In genomic region chr3:45123030-45123429, GRCh38 we compare ENCODE assay signal across 9 cellular contexts. TPM values are rescaled to one million over a fixed set of nuclear protein-coding genes. Genes with fewer than 3 reads are reported as not detected.
DNase-seq lines count a peak whose midpoint lies in the region; ATAC-seq, FAIRE-seq and TF ChIP-seq lines count a peak whose summit lies in the region.
"Had no signal": no experiment of that assay in that cellular context is flagged by ENCODE, and none has a peak within 500 bp of the region (broad histone marks: within the 10 kb centered on the region; RNA-seq: fewer than 3 reads in every experiment).

No MANE protein-coding gene starts in this region.

- no peaks in the 10 kb centered on the region for H3K27me3 ChIP-seq in mucosa of rectum (ENCODE audit: control insufficient read depth in 2 of 2, insufficient read depth in 2 of 2, low read length in 2 of 2)

- FAIRE-seq in frontal cortex (lab: Jason Lieb, UNC): no peak

- H3K4me3 ChIP-seq in mucosa of rectum (ENCODE audit: low read length in 2 of 2): peak overlapping the region in 1 of 2 donors; percentile 27

- ATAC-seq in GM18517 (IDR thresholded peaks at IDR 0.05; ENCODE audit: unreplicated experiment): peak; percentile 77
- ATAC-seq in HG03060 (IDR thresholded peaks at IDR 0.05; ENCODE audit: low read depth, unreplicated experiment): peak; percentile 53
- ATAC-seq in SK-N-SH treated with all-trans-retinoic acid at 6 μM for 48 hours: peak; percentile 63
- ATAC-seq in HG02852 (IDR thresholded peaks at IDR 0.05; ENCODE audit: unreplicated experiment): no peak

- DNase-seq in frontal cortex (ENCODE audit: low spot score in 2 of 2): no peak
- DNase-seq in ureter (ENCODE audit: low spot score): no peak
- no peak for DNase-seq in activated CD4-positive, CD25-positive, alpha-beta regulatory T cell (lab: John Stamatoyannopoulos, UW)
- DNase-seq: T-helper 9 cell had no signal

- H3K9me3 ChIP-seq in mucosa of rectum (ENCODE audit: control insufficient read depth in 2 of 2, low read length in 2 of 2): no peaks in the 10 kb centered on the region

- peaks cover 0 to 4% of the 10 kb centered on the region in 2 donors for H3K36me3 ChIP-seq in mucosa of rectum (ENCODE audit: control insufficient read depth in 2 of 2, insufficient read depth in 2 of 2, low read length in 2 of 2)

- peak overlapping the region; percentile 76 to 81 for H3K27ac ChIP-seq in mucosa of rectum (ENCODE audit: low read depth in 2 of 2, low read length in 2 of 2)

- H3K9ac ChIP-seq in mucosa of rectum (ENCODE audit: low read depth in 1 of 2, low read length in 2 of 2): peak overlapping the region; percentile 27 to 38

- H3K4me1 ChIP-seq in mucosa of rectum (ENCODE audit: control insufficient read depth in 2 of 2, insufficient read depth in 2 of 2, low read length in 2 of 2): peaks cover 70 to 77% of the 10 kb centered on the region in 2 donors

TF ChIP-seq in SK-N-SH treated with all-trans-retinoic acid at 6 μM for 48 hours, 23 proteins besides CTCF, POLR2A, EP300 and RAD21:
- TF ChIP-seq ZFP3 (CRISPR knock-in tag; IDR thresholded peaks at IDR 0.05): no peak
- TF ChIP-seq ZNF70 (CRISPR knock-in tag; IDR thresholded peaks at IDR 0.05): no peak
- no peak for TF ChIP-seq BACH2 (CRISPR knock-in tag; IDR thresholded peaks at IDR 0.05; ENCODE audit: borderline replicate concordance)
- TF ChIP-seq CREB5 (CRISPR knock-in tag; IDR thresholded peaks at IDR 0.05; ENCODE audit: low read depth): no peak
- TF ChIP-seq TCF4 (CRISPR knock-in tag; IDR thresholded peaks at IDR 0.05; ENCODE audit: borderline replicate concordance): no peak
- no peak for TF ChIP-seq RARB (CRISPR knock-in tag; IDR thresholded peaks at IDR 0.05)

RNA-seq across cellular contexts. Expression of gene CDCP1, which starts 23.1 kb away (rescaled TPM):
- total RNA-seq in frontal cortex (0.41 TPM), ureter (40.6 TPM)

Comparison
In these comparisons a context has a peak if more than half of its experiments do, and no peak if none do; other contexts are left out.
1. RNA of gene CDCP1, which starts 23.1 kb away (total RNA-seq): 40.6 TPM in ureter (single experiment); 0.41 TPM in frontal cortex (single experiment); every median in the first group is over 10 times any median in the second.